Comparison of ENCODE assay signal across 22 cellular contexts in the genomic region with DNA sequence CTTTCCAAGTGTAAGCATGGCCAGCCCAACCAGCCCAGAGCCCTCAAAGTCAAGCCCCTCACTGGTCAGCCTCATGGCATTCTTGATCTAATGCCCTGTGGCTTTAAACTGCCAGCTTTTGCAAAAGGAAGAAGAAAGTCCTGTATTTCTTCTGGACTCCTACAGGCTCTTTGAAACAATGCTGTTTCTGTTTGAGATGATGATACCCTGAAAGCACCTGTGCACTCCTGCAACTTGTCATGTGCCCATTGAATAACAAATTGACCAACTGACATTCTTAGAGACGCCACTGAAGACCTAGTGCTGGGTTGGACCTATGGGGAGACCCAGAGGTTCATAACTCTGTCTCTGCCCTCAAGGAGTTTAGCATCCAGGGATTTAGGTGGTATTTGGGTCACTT. TPM values are rescaled to one million over a fixed set of nuclear protein-coding genes. Genes with fewer than 3 reads are reported as not detected.
DNase-seq lines count a peak whose midpoint lies in the region; ATAC-seq and TF ChIP-seq lines count a peak whose summit lies in the region.
"Had no signal": no experiment of that assay in that cellular context is flagged by ENCODE, and none has a peak within 500 bp of the region (broad histone marks: within the 10 kb centered on the region; RNA-seq: fewer than 3 reads in every experiment).

No MANE protein-coding gene starts in this region.

- H3K27ac ChIP-seq in breast epithelium (peak overlapping the region; percentile 6 to 67), mammary epithelial cell (ENCODE audit: insufficient read depth, low read depth, low read length) (no peak overlapping the region), angular gyrus (ENCODE audit: low read depth, low read length) (peak overlapping the region; percentile 91), layer of hippocampus (ENCODE audit: low read depth, low read length) (peak overlapping the region; percentile 80), Peyer's patch (no peak overlapping the region)
- H3K27ac ChIP-seq: 22Rv1, RWPE1 had no signal

- WGBS in mammary epithelial cell (ENCODE audit: low coverage, missing lambda C conversion rate): 41% methylated on average over 1 of the region's 1 CpG

- no peaks in the 10 kb centered on the region for H3K79me2 ChIP-seq in mammary epithelial cell (ENCODE audit: insufficient read depth, low read length)

- no peaks in the 10 kb centered on the region for H3K36me3 ChIP-seq in breast epithelium
- H3K36me3 ChIP-seq in mammary epithelial cell (ENCODE audit: insufficient read depth, low read length): no peaks in the 10 kb centered on the region
- H3K36me3 ChIP-seq in Peyer's patch: no peaks in the 10 kb centered on the region
- H3K36me3 ChIP-seq: MG63 had no signal

- intact Hi-C loops in breast epithelium (cut with DNase I; ENCODE audit: low total_unique reads): loop anchor here (10.0 kb wide), 1 partner anchor 326 kb away; no protein-coding TSS in a partner anchor
- intact Hi-C loops in mammary epithelial cell (cut with micrococcal nuclease): loop anchor here (5.0 kb wide), 1 partner anchor 669 kb away; no protein-coding TSS in a partner anchor

- H3K27me3 ChIP-seq in breast epithelium (no peaks in the 10 kb centered on the region), mammary epithelial cell (ENCODE audit: insufficient read depth, low read length) (no peaks in the 10 kb centered on the region), layer of hippocampus (ENCODE audit: control insufficient read depth, insufficient read depth, low read length) (no peaks in the 10 kb centered on the region), Peyer's patch (no peaks in the 10 kb centered on the region)
- H3K27me3 ChIP-seq: MG63 had no signal

- BruUV-seq in mammary epithelial cell (replicated peaks; lab: Mats Ljungman, UMichigan): no TSS peak

- no peaks in the 10 kb centered on the region for H4K20me1 ChIP-seq in mammary epithelial cell (ENCODE audit: insufficient read depth, low read length)

- H2AFZ ChIP-seq in mammary epithelial cell (ENCODE audit: low read depth, low read length): no peak overlapping the region

- no peak overlapping the region for H3K4me3 ChIP-seq in breast epithelium
- H3K4me3 ChIP-seq in mammary epithelial cell (replicated peaks in 1 of 3; ENCODE audit: insufficient read depth in 1 of 3, low read depth in 2 of 3, low read length in 3 of 3): no peak overlapping the region
- no peak overlapping the region for H3K4me3 ChIP-seq in Peyer's patch
- H3K4me3 ChIP-seq: MG63 had no signal

- H3K4me1 ChIP-seq in breast epithelium (no peaks in the 10 kb centered on the region), mammary epithelial cell (ENCODE audit: insufficient read depth, low read length) (no peaks in the 10 kb centered on the region), Peyer's patch (no peaks in the 10 kb centered on the region)

- TF ChIP-seq POLR2A in breast epithelium (IDR thresholded peaks at IDR 0.05) (no peak), Peyer's patch (IDR thresholded peaks at IDR 0.05) (no peak)

- no peak overlapping the region for H3K9ac ChIP-seq in mammary epithelial cell (ENCODE audit: insufficient read depth, low read length)

- no peak for ATAC-seq in HG02973 (IDR thresholded peaks at IDR 0.05; ENCODE audit: unreplicated experiment)

- DNase-seq in breast epithelium (ENCODE audit: low spot score in 2 of 2) (no peak), mammary epithelial cell (no peak), Peyer's patch (no peak), iPS-NIHi11 (ENCODE audit: low spot score) (no peak)
- no peak for DNase-seq in stimulated activated CD4-positive, alpha-beta T cell treated with anti-CD3 and anti-CD28 coated beads, Interleukin-4, amount 100 ng/mL, for 24 hours
- DNase-seq: DMS79 treated with DMSO at 0.1 percent for 48 hours, GOT3, Kasumi-1, MG63, NCI-H1092, NCI-H2029 treated with DMSO at 0.1 percent for 48 hours, NCI-H446, NCI-H748 treated with DMSO at 0.1 percent for 48 hours, SIG-M5 had no signal

- in situ Hi-C loops in mammary epithelial cell (cut with MboI; ENCODE audit: low sequenced_read_pairs in 2 of 2): loop anchor here in 1 of 2 donors (10.0 to 25.0 kb wide), 2 partner anchors 326 to 684 kb away; no protein-coding TSS in a partner anchor

- dilution Hi-C loops in mammary epithelial cell (cut with HindIII; ENCODE audit: low sequenced_read_pairs): no loop called here

- CTCF ChIA-PET in mammary epithelial cell (lab: Charles Lee; ENCODE audit: low non-redundant PET): no interaction called here

- TF ChIP-seq CTCF in breast epithelium (IDR thresholded peaks at IDR 0.05) (no peak), mammary epithelial cell (conservative IDR thresholded peaks at IDR 0.05 in 1 of 2, IDR thresholded peaks at IDR 0.05 in 1 of 2; ENCODE audit: extremely low read depth in 1 of 2, insufficient read depth in 1 of 2, low read depth in 1 of 2, low read length in 2 of 2) (no peak), Peyer's patch (IDR thresholded peaks at IDR 0.05) (no peak)

- no peak overlapping the region for H3K4me2 ChIP-seq in mammary epithelial cell (ENCODE audit: insufficient read depth, low read depth, low read length)

- H3K9me3 ChIP-seq in breast epithelium (no peaks in the 10 kb centered on the region), mammary epithelial cell (replicated peaks; ENCODE audit: insufficient read depth, low read length) (no peaks in the 10 kb centered on the region), Peyer's patch (no peaks in the 10 kb centered on the region)
- H3K9me3 ChIP-seq: MG63 had no signal

RNA-seq across cellular contexts. Expression of a gene that starts 48.1 kb away (rescaled TPM):
- total RNA-seq in breast epithelium: 10 to 100 TPM in 2 of 3 donors, under 1 TPM in 1; 0.48 to 50.3 (median 39.3) TPM
- 10 to 100 TPM in 1 of 2 donors, 1 to 10 TPM in 1; 4.0 to 18.2 TPM for total RNA-seq in mammary epithelial cell
- polyA plus RNA-seq in mammary epithelial cell: 16.8 TPM
- 34.4 TPM for polyA minus RNA-seq in mammary epithelial cell
- total RNA-seq in Peyer's patch: 100 to 1,000 TPM in 3 of 4 donors, 10 to 100 TPM in 1; 62.7 to 969 (median 724) TPM
- total RNA-seq: HT1080 had no signal
- polyA plus RNA-seq: CD14-positive monocyte, IgD-negative memory B cell had no signal

Comparison
In these comparisons a context has a peak if more than half of its experiments do, and no peak if none do; other contexts are left out.
1. H3K27ac ChIP-seq: peak in breast epithelium (2 of 2), angular gyrus (single experiment) and layer of hippocampus (single experiment); none in mammary epithelial cell (single experiment) and Peyer's patch (0 of 4).